ENCODE assay signal across 11 cellular contexts in the genomic region with DNA sequence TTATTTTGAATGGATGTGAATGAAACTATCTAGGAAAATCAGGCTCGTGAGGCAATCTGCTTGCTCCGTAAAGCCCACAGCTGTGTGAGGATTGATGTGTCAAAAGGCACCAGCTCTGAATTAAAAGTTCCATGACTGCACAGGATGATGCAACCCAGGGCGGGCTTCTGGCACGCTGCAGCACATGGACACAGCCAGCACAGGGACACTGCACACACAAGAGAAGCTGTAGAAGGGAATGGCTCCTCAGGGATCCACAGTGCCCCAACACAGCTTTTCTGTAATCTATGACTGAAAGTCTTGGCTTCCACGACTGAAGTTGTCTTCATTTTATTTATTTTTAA.
DNase-seq lines count a peak whose midpoint lies in the region; ATAC-seq and TF ChIP-seq lines count a peak whose summit lies in the region.
"Had no signal": no experiment of that assay in that cellular context is flagged by ENCODE, and none has a peak within 500 bp of the region (broad histone marks: within the 10 kb centered on the region; RNA-seq: fewer than 3 reads in every experiment).

No MANE protein-coding gene starts in this region.

- H3K36me3 ChIP-seq in heart left ventricle: no peaks in the 10 kb centered on the region
- H3K36me3 ChIP-seq in sigmoid colon: peaks cover 0 to 24% (median 7%) of the 10 kb centered on the region in 4 donors

- H3K9me3 Mint-ChIP-seq in WTC11: no peaks in the 10 kb centered on the region
- no peaks in the 10 kb centered on the region for H3K9me3 Mint-ChIP-seq in mesothelial cell of epicardium
- H3K9me3 Mint-ChIP-seq in stimulated activated memory B cell treated with anti-CD40 and anti-IgM and Interleukin-4, amounts not matched to agents 10 μg/mL and 1 μg/mL and 100 μg/mL, for 72 hours: no peaks in the 10 kb centered on the region
- H3K9me3 Mint-ChIP-seq: activated T-cell treated with anti-CD3 and anti-CD28 coated beads, Interleukin-2, amount 50 U/mL, for 24 hours had no signal

- H3K27me3 Mint-ChIP-seq in WTC11 (ENCODE audit: low read depth): no peaks in the 10 kb centered on the region
- peaks cover 11% of the 10 kb centered on the region for H3K27me3 Mint-ChIP-seq in mesothelial cell of epicardium (ENCODE audit: low read depth)
- peaks cover 16% of the 10 kb centered on the region for H3K27me3 Mint-ChIP-seq in stimulated activated memory B cell treated with anti-CD40 and anti-IgM and Interleukin-4, amounts not matched to agents 10 μg/mL and 1 μg/mL and 100 μg/mL, for 72 hours

- intact Hi-C loops in heart left ventricle (cut with DNase I): no loop called here
- intact Hi-C loops in sigmoid colon (cut with DNase I): no loop called here

- peaks cover 3% of the 10 kb centered on the region; the same call in 1 of the 2 replicates for H3K4me1 Mint-ChIP-seq in WTC11
- peaks cover 2% of the 10 kb centered on the region for H3K4me1 Mint-ChIP-seq in mesothelial cell of epicardium
- H3K4me1 Mint-ChIP-seq in stimulated activated memory B cell treated with anti-CD40 and anti-IgM and Interleukin-4, amounts not matched to agents 10 μg/mL and 1 μg/mL and 100 μg/mL, for 72 hours: peaks cover 10% of the 10 kb centered on the region

- peaks cover 0 to 51% (median 0%) of the 10 kb centered on the region in 12 donors for H3K4me1 ChIP-seq in heart left ventricle
- peaks cover 0 to 18% (median 13%) of the 10 kb centered on the region in 4 donors for H3K4me1 ChIP-seq in sigmoid colon

- CTCF ChIA-PET in WTC11 (lab: Charles Lee): interaction anchor here (0.6 kb wide), 1 partner anchor 307 kb away, joined by 3 read pairs; no protein-coding TSS in a partner anchor

- H3K27me3 ChIP-seq in heart left ventricle (no peaks in the 10 kb centered on the region), sigmoid colon (no peaks in the 10 kb centered on the region)

- TF ChIP-seq POLR2A in heart left ventricle (IDR thresholded peaks at IDR 0.05) (no peak), sigmoid colon (IDR thresholded peaks at IDR 0.05) (no peak)

- WGBS in heart left ventricle, 4 donors: 32 to 46% (median 41%) methylated on average over 5 of the region's 5 CpGs
- 72 to 74% methylated on average over 5 of the region's 5 CpGs for WGBS in sigmoid colon, 2 donors

- no peak for TF ChIP-seq EP300 in sigmoid colon (IDR thresholded peaks at IDR 0.05)

- TF ChIP-seq CTCF in WTC11 (IDR thresholded peaks at IDR 0.05): no peak
- no peak for TF ChIP-seq CTCF in heart left ventricle (IDR thresholded peaks at IDR 0.05)
- no peak for TF ChIP-seq CTCF in sigmoid colon (IDR thresholded peaks at IDR 0.05)
- TF ChIP-seq CTCF in mesothelial cell of epicardium (IDR thresholded peaks at IDR 0.05; ENCODE audit: unreplicated experiment): no peak

- H3K4me3 Mint-ChIP-seq in WTC11: no peak overlapping the region
- no peak overlapping the region for H3K4me3 Mint-ChIP-seq in mesothelial cell of epicardium
- no peak overlapping the region for H3K4me3 Mint-ChIP-seq in stimulated activated memory B cell treated with anti-CD40 and anti-IgM and Interleukin-4, amounts not matched to agents 10 μg/mL and 1 μg/mL and 100 μg/mL, for 72 hours
- H3K4me3 Mint-ChIP-seq: activated T-cell treated with anti-CD3 and anti-CD28 coated beads, Interleukin-2, amount 50 U/mL, for 24 hours had no signal

- H3K9me3 ChIP-seq in heart left ventricle: no peaks in the 10 kb centered on the region
- H3K9me3 ChIP-seq in sigmoid colon: no peaks in the 10 kb centered on the region
- H3K9me3 ChIP-seq: Caco-2 had no signal

- H3K36me3 Mint-ChIP-seq in WTC11 (no peaks in the 10 kb centered on the region), mesothelial cell of epicardium (no peaks in the 10 kb centered on the region)
- no peaks in the 10 kb centered on the region for H3K36me3 Mint-ChIP-seq in stimulated activated memory B cell treated with anti-CD40 and anti-IgM and Interleukin-4, amounts not matched to agents 10 μg/mL and 1 μg/mL and 100 μg/mL, for 72 hours

- POLR2A ChIA-PET in WTC11 (lab: Charles Lee): no interaction called here

- H3K27ac ChIP-seq in heart left ventricle (peak overlapping the region in 2 of 12 donors; percentile 45 to 51), sigmoid colon (peak overlapping the region; percentile 40 to 51 (median 48))

- DNase-seq in EH (ENCODE audit: low read depth): peak; percentile 56
- no peak for DNase-seq in WTC11 (ENCODE audit: low spot score)
- DNase-seq in heart left ventricle: peak; percentile 56 to 84 (median 69)
- peak; percentile 91 for DNase-seq in sigmoid colon
- DNase-seq in activated CD4-positive, alpha-beta T cell treated with anti-CD3 and anti-CD28 coated beads for 4 hours: no peak
- no peak for DNase-seq in mesothelial cell of epicardium (ENCODE audit: low spot score in 2 of 2, unreplicated experiment in 2 of 2)
- DNase-seq: activated T-cell treated with anti-CD3 and anti-CD28 coated beads, Interleukin-2, amount 50 U/mL, for 24 hours; Caco-2; occipital lobe had no signal

- H3K27ac Mint-ChIP-seq in WTC11 (no peak overlapping the region), mesothelial cell of epicardium (no peak overlapping the region)
- H3K27ac Mint-ChIP-seq in stimulated activated memory B cell treated with anti-CD40 and anti-IgM and Interleukin-4, amounts not matched to agents 10 μg/mL and 1 μg/mL and 100 μg/mL, for 72 hours: no peak overlapping the region
- H3K27ac Mint-ChIP-seq: activated T-cell treated with anti-CD3 and anti-CD28 coated beads, Interleukin-2, amount 50 U/mL, for 24 hours had no signal

- no peak overlapping the region for H3K4me3 ChIP-seq in heart left ventricle
- no peak overlapping the region for H3K4me3 ChIP-seq in sigmoid colon

- ATAC-seq in WTC11: no peak
- peak; percentile 93 to 97 (median 96) for ATAC-seq in heart left ventricle
- no peak for ATAC-seq in GM18873 (IDR thresholded peaks at IDR 0.05; ENCODE audit: low FRiP score, unreplicated experiment)
- ATAC-seq in stimulated activated memory B cell treated with anti-CD40 and anti-IgM and Interleukin-4, amounts not matched to agents 10 μg/mL and 1 μg/mL and 100 μg/mL, for 72 hours: no peak

TF ChIP-seq in WTC11, 78 proteins besides CTCF, POLR2A, EP300 and RAD21:
- TF ChIP-seq, protein P1, sequence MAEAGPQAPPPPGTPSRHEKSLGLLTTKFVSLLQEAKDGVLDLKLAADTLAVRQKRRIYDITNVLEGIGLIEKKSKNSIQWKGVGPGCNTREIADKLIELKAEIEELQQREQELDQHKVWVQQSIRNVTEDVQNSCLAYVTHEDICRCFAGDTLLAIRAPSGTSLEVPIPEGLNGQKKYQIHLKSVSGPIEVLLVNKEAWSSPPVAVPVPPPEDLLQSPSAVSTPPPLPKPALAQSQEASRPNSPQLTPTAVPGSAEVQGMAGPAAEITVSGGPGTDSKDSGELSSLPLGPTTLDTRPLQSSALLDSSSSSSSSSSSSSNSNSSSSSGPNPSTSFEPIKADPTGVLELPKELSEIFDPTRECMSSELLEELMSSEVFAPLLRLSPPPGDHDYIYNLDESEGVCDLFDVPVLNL (CRISPR knock-in tag; IDR thresholded peaks at IDR 0.05; ENCODE audit: borderline replicate concordance, low read depth): no peak
- TF ChIP-seq, protein P2, sequence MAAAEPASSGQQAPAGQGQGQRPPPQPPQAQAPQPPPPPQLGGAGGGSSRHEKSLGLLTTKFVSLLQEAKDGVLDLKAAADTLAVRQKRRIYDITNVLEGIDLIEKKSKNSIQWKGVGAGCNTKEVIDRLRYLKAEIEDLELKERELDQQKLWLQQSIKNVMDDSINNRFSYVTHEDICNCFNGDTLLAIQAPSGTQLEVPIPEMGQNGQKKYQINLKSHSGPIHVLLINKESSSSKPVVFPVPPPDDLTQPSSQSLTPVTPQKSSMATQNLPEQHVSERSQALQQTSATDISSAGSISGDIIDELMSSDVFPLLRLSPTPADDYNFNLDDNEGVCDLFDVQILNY (CRISPR knock-in tag; IDR thresholded peaks at IDR 0.05): no peak
- TF ChIP-seq GABPB1 (CRISPR knock-in tag; IDR thresholded peaks at IDR 0.05) (peak; percentile 79), KAT7 (CRISPR knock-in tag; IDR thresholded peaks at IDR 0.05; ENCODE audit: borderline replicate concordance) (no peak), NR1H2 (CRISPR knock-in tag; IDR thresholded peaks at IDR 0.05) (no peak)
- TF ChIP-seq, protein P3, sequence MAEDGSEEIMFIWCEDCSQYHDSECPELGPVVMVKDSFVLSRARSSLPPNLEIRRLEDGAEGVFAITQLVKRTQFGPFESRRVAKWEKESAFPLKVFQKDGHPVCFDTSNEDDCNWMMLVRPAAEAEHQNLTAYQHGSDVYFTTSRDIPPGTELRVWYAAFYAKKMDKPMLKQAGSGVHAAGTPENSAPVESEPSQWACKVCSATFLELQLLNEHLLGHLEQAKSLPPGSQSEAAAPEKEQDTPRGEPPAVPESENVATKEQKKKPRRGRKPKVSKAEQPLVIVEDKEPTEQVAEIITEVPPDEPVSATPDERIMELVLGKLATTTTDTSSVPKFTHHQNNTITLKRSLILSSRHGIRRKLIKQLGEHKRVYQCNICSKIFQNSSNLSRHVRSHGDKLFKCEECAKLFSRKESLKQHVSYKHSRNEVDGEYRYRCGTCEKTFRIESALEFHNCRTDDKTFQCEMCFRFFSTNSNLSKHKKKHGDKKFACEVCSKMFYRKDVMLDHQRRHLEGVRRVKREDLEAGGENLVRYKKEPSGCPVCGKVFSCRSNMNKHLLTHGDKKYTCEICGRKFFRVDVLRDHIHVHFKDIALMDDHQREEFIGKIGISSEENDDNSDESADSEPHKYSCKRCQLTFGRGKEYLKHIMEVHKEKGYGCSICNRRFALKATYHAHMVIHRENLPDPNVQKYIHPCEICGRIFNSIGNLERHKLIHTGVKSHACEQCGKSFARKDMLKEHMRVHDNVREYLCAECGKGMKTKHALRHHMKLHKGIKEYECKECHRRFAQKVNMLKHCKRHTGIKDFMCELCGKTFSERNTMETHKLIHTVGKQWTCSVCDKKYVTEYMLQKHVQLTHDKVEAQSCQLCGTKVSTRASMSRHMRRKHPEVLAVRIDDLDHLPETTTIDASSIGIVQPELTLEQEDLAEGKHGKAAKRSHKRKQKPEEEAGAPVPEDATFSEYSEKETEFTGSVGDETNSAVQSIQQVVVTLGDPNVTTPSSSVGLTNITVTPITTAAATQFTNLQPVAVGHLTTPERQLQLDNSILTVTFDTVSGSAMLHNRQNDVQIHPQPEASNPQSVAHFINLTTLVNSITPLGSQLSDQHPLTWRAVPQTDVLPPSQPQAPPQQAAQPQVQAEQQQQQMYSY (CRISPR knock-in tag; IDR thresholded peaks at IDR 0.05): no peak
TF ChIP-seq in WTC11: peak in this region for 1.

Comparison
In these comparisons a context has a peak if more than half of its experiments do, and no peak if none do; other contexts are left out.
1. DNase-seq: peak in EH (single experiment), heart left ventricle (5 of 5) and sigmoid colon (single experiment); none in WTC11 (single experiment), activated CD4-positive, alpha-beta T cell treated with anti-CD3 and anti-CD28 coated beads for 4 hours (0 of 2) and mesothelial cell of epicardium (0 of 2).
2. ATAC-seq: peak in heart left ventricle (4 of 4); none in WTC11 (single experiment), GM18873 (single experiment) and stimulated activated memory B cell treated with anti-CD40 and anti-IgM and Interleukin-4, amounts not matched to agents 10 μg/mL and 1 μg/mL and 100 μg/mL, for 72 hours (single experiment).